8 cellular contexts compared by ENCODE assay signal in genomic region chr11:130002846-130003716, GRCh38. TPM values are rescaled to one million over a fixed set of nuclear protein-coding genes. Genes with fewer than 3 reads are reported as not detected.
DNase-seq lines count a peak whose midpoint lies in the region; ATAC-seq and TF ChIP-seq lines count a peak whose summit lies in the region.

No MANE protein-coding gene starts in this region.

- TF ChIP-seq POLR2A in spleen (IDR thresholded peaks at IDR 0.05), result peak in 2 of 3 donors; percentile 42 to 65

- peak overlapping the region; percentile 96 for H3K4me3 Mint-ChIP-seq in central memory CD8-positive, alpha-beta T cell

- peaks cover 14% of the 10 kb centered on the region for H3K36me3 Mint-ChIP-seq in central memory CD8-positive, alpha-beta T cell (ENCODE audit: insufficient read depth)

- peak; percentile 75 for ATAC-seq in GM19035 (IDR thresholded peaks at IDR 0.05; ENCODE audit: unreplicated experiment)
- peak; percentile 74 for ATAC-seq in HG03342 (IDR thresholded peaks at IDR 0.05; ENCODE audit: unreplicated experiment)
- ATAC-seq in central memory CD8-positive, alpha-beta T cell (replicated peaks; ENCODE audit: extremely low read depth, poor library complexity, severe bottlenecking), result peak; percentile 79

- peak overlapping the region; percentile 100 for H3K27ac Mint-ChIP-seq in central memory CD8-positive, alpha-beta T cell (ENCODE audit: low read depth)

- H3K4me1 ChIP-seq in spleen, result peaks cover 14 to 52% (median 28%) of the 10 kb centered on the region in 6 donors

- no peaks in the 10 kb centered on the region for H3K36me3 ChIP-seq in spleen

- no peaks in the 10 kb centered on the region for H3K9me3 ChIP-seq in spleen

- H3K27ac ChIP-seq in spleen, result peak overlapping the region; percentile 95 to 100 (median 99)

- WGBS in spleen, 5 donors, result 0% methylated on average over 50 to 65 of the region's 65 CpGs

- intact Hi-C loops in spleen (cut with DNase I; ENCODE audit: low total_unique reads), result no loop called here

- peaks cover 31% of the 10 kb centered on the region for H3K4me1 Mint-ChIP-seq in central memory CD8-positive, alpha-beta T cell

- TF ChIP-seq CTCF in AG10803 (conservative IDR thresholded peaks at IDR 0.05; ENCODE audit: low read length) (no peak), spleen (IDR thresholded peaks at IDR 0.05 in 8 of 11, conservative IDR thresholded peaks at IDR 0.05 in 3 of 11) (peak in 2 of 11 experiments; percentile 7 to 38)

- H3K9me3 Mint-ChIP-seq in central memory CD8-positive, alpha-beta T cell, result no peaks in the 10 kb centered on the region

- H3K27me3 Mint-ChIP-seq in central memory CD8-positive, alpha-beta T cell, result peaks cover 3% of the 10 kb centered on the region

- no peaks in the 10 kb centered on the region for H3K27me3 ChIP-seq in spleen (replicated peaks in 1 of 7)

- H3K4me3 ChIP-seq in AG10803 (ENCODE audit: low read length) (peak overlapping the region; percentile 78), spleen (peak overlapping the region; percentile 56 to 85 (median 70))

- DNase-seq in AG10803 (ENCODE audit: low read depth), result peak; percentile 100
- DNase-seq in NCI-H345 treated with DMSO at 0.1 percent for 48 hours (lab: John Stamatoyannopoulos, UW; ENCODE audit: unreplicated experiment), result peak; percentile 99
- peak; percentile 84 for DNase-seq in activated CD4-positive, CD25-positive, alpha-beta regulatory T cell treated with anti-CD3 and anti-CD28 coated beads, Interleukin-2, amount 50 U/mL, for 16 hours (ENCODE audit: low read depth, low spot score)
- DNase-seq in central memory CD8-positive, alpha-beta T cell (ENCODE audit: low spot score in 2 of 2), result peak in 1 of 2 donors; percentile 92
- peak; percentile 96 for DNase-seq in iris pigment epithelial cell (ENCODE audit: low read depth)
- DNase-seq in spleen, result peak; percentile 98

RNA-seq across cellular contexts. Expression of gene PRDM10, which starts 0.4 kb away (rescaled TPM):
- 10 to 100 TPM in 6 of 7 donors, 1 to 10 TPM in 1; 9.0 to 16.2 (median 12.4) TPM for total RNA-seq in spleen
- polyA plus RNA-seq in spleen, result 1 to 10 TPM; 1.6 to 2.7 (median 2.5) TPM
